8 cellular contexts compared by ENCODE assay signal in the genomic region with DNA sequence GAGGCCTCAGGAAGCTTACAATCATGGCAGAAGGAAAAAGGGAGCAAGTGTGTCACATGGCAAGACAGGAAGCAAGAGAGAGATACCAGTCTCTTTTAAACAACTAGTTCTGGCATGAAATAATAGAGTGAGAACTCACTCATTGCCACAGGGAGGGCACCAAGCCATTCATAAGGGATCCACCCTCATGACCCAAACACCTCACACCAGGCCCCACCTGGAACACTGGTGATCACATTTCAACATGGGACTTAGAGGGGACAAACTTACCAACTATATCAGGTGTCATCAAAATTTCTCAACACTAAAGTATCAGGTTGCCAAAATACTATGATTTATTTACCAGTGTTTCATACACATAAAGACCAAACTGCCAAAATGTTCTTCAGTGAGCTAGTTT. TPM values are rescaled to one million over a fixed set of nuclear protein-coding genes. Genes with fewer than 3 reads are reported as not detected.
DNase-seq lines count a peak whose midpoint lies in the region; ATAC-seq and TF ChIP-seq lines count a peak whose summit lies in the region.
"Not testable (repeated sequence)": the region's sequence is repeated elsewhere in the genome, so short reads cannot be mapped to it uniquely, and the experiment has no call there.
"Had no signal": no experiment of that assay in that cellular context is flagged by ENCODE, and none has a peak within 500 bp of the region (broad histone marks: within the 10 kb centered on the region; RNA-seq: fewer than 3 reads in every experiment).

No MANE protein-coding gene starts in this region.

- H3K36me3 Mint-ChIP-seq in activated naive CD4-positive, alpha-beta T cell treated with anti-CD3 and anti-CD28 coated beads, Interleukin-2, amount 50 U/mL, for 24 hours: not testable (repeated sequence)

- not testable (repeated sequence) for H3K9me3 Mint-ChIP-seq in activated naive CD4-positive, alpha-beta T cell treated with anti-CD3 and anti-CD28 coated beads, Interleukin-2, amount 50 U/mL, for 24 hours

- intact Hi-C loops in psoas muscle (cut with DNase I); gastrocnemius medialis (cut with DNase I; ENCODE audit: low total_unique reads): not testable (repeated sequence)

- not testable (repeated sequence) for H3K4me3 ChIP-seq in DND-41 (ENCODE audit: low read depth in 1 of 2, low read length in 2 of 2); psoas muscle; gastrocnemius medialis

- not testable (repeated sequence) for H3K4me1 Mint-ChIP-seq in activated naive CD4-positive, alpha-beta T cell treated with anti-CD3 and anti-CD28 coated beads, Interleukin-2, amount 50 U/mL, for 24 hours

- not testable (repeated sequence) for TF ChIP-seq CTCF in DND-41 (IDR thresholded peaks at IDR 0.05; ENCODE audit: borderline replicate concordance, extremely low read depth, low read length, poor library complexity, severe bottlenecking); psoas muscle (IDR thresholded peaks at IDR 0.05); gastrocnemius medialis (IDR thresholded peaks at IDR 0.05 in 4 of 5, conservative IDR thresholded peaks at IDR 0.05 in 1 of 5)

- not testable (repeated sequence) for H3K9ac ChIP-seq in DND-41 (ENCODE audit: low read depth, low read length)

- H3K79me2 ChIP-seq in DND-41 (ENCODE audit: insufficient read depth, low read length): not testable (repeated sequence)

- H3K4me1 ChIP-seq in DND-41 (ENCODE audit: insufficient read depth, low read length): not testable (repeated sequence)
- H3K4me1 ChIP-seq in psoas muscle: peaks cover 13% of the 10 kb centered on the region
- peaks cover 0 to 10% of the 10 kb centered on the region in 2 donors for H3K4me1 ChIP-seq in gastrocnemius medialis

- not testable (repeated sequence) for H3K27me3 Mint-ChIP-seq in activated naive CD4-positive, alpha-beta T cell treated with anti-CD3 and anti-CD28 coated beads, Interleukin-2, amount 50 U/mL, for 24 hours

- H3K27ac ChIP-seq in DND-41 (ENCODE audit: low read length): not testable (repeated sequence)
- H3K27ac ChIP-seq in psoas muscle: peak overlapping the region; percentile 52
- peak overlapping the region; percentile 41 to 74 (median 71) for H3K27ac ChIP-seq in gastrocnemius medialis

- H3K4me2 ChIP-seq in DND-41 (ENCODE audit: insufficient read depth, low read length): not testable (repeated sequence)

- in situ Hi-C loops in gastrocnemius medialis (cut with MboI; ENCODE audit: low sequenced_read_pairs in 4 of 4): not testable (repeated sequence)

- TF ChIP-seq POLR2A in gastrocnemius medialis (IDR thresholded peaks at IDR 0.05): not testable (repeated sequence)

- H3K27me3 ChIP-seq in DND-41 (ENCODE audit: insufficient read depth, low read length, poor library complexity); psoas muscle (ENCODE audit: insufficient read depth in 3 of 3, low read length in 2 of 3); gastrocnemius medialis: not testable (repeated sequence)

- H2AFZ ChIP-seq in DND-41 (ENCODE audit: low read depth, low read length): not testable (repeated sequence)

- not testable (repeated sequence) for DNase-seq in DND-41, psoas muscle
- peak; percentile 62 to 70 for DNase-seq in gastrocnemius medialis

- ATAC-seq in DND-41 (ENCODE audit: insufficient read depth, low read depth): 0 out of 3 replicates have a peak, but pooled peaks have one; percentile 19
- peak; percentile 82 to 92 (median 90) for ATAC-seq in psoas muscle
- peak; percentile 96 to 97 for ATAC-seq in gastrocnemius medialis

- not testable (repeated sequence) for H3K9me3 ChIP-seq in DND-41 (ENCODE audit: insufficient read depth, low read length, severe bottlenecking); psoas muscle; gastrocnemius medialis

- H3K27ac Mint-ChIP-seq in activated naive CD4-positive, alpha-beta T cell treated with anti-CD3 and anti-CD28 coated beads, Interleukin-2, amount 50 U/mL, for 24 hours: peak overlapping the region; percentile 55

- not testable (repeated sequence) for H3K4me3 Mint-ChIP-seq in activated naive CD4-positive, alpha-beta T cell treated with anti-CD3 and anti-CD28 coated beads, Interleukin-2, amount 50 U/mL, for 24 hours

- not testable (repeated sequence) for H3K36me3 ChIP-seq in DND-41 (ENCODE audit: insufficient read depth, low read length); psoas muscle (ENCODE audit: insufficient read depth in 1 of 2, low read depth in 1 of 2); gastrocnemius medialis

- H4K20me1 ChIP-seq in DND-41 (ENCODE audit: insufficient read depth, low read length): not testable (repeated sequence)

RNA-seq across cellular contexts. Expression of a gene that starts 7.3 kb away (rescaled TPM):
- total RNA-seq in psoas muscle: 10 to 100 TPM; 25.9 to 43.4 (median 31.9) TPM
- 10 to 100 TPM; 19.4 to 62.0 (median 30.8) TPM for polyA plus RNA-seq in psoas muscle
- total RNA-seq in gastrocnemius medialis: 10 to 100 TPM; 12.1 to 40.2 (median 25.0) TPM

RNA-seq across cellular contexts. Expression of a gene that starts 42.4 kb away (rescaled TPM):
- total RNA-seq in psoas muscle (10 to 100 TPM; 24.6 to 57.3 (median 39.5) TPM), gastrocnemius medialis (10 to 100 TPM; 26.0 to 56.2 (median 44.1) TPM)
- 10 to 100 TPM; 18.9 to 76.7 (median 39.0) TPM for polyA plus RNA-seq in psoas muscle

RNA-seq across cellular contexts. Expression of a gene that starts 55.8 kb away (rescaled TPM):
- total RNA-seq in psoas muscle (under 1 TPM in 3 of 4 donors, not detected in 1; 0.04 to 0.10 (median 0.06) TPM), gastrocnemius medialis (under 1 TPM in 2 of 4 donors, not detected in 2; 0.04 to 0.31 TPM)
- under 1 TPM in 2 of 3 donors, not detected in 1; 0.08 to 0.19 TPM for polyA plus RNA-seq in psoas muscle
- polyA plus RNA-seq: AG04450; CD14-positive monocyte; CD4-positive, alpha-beta memory T cell; CD4-positive, CD25-positive, alpha-beta regulatory T cell had no signal

Comparison
In these comparisons a context has a peak if more than half of its experiments do, and no peak if none do; other contexts are left out.
1. ATAC-seq: peak in every context shown above with its lines; median percentile 96 in gastrocnemius medialis; 90 in psoas muscle; 19 in DND-41.